In genomic region chr10:86127274-86127819, GRCh38 we compare ENCODE assay signal across 27 cellular contexts.
"Had no signal": no experiment of that assay in that cellular context is flagged by ENCODE, and none has a peak within 500 bp of the region (broad histone marks: within the 10 kb centered on the region; RNA-seq: fewer than 3 reads in every experiment).

No MANE protein-coding gene starts in this region.

- FAIRE-seq: keratinocyte, pancreas had no signal

- H3K9me3 ChIP-seq: lower lobe of right lung, pancreas, prostate gland, testis, vagina had no signal

- H3K4me1 ChIP-seq: left lung, lower lobe of right lung, pancreas, prostate gland, stomach, testis, tibial artery, vagina had no signal

- H3K4me3 Mint-ChIP-seq: naive thymus-derived CD8-positive, alpha-beta T cell; nephron; stimulated activated naive B cell treated with anti-CD40 and anti-IgM and Interleukin-4, amounts not matched to agents 10 μg/mL and 1 μg/mL and 100 μg/mL, for 72 hours; type B pancreatic cell had no signal

- H3K36me3 ChIP-seq: left lung, lower lobe of right lung, pancreas, prostate gland, tibial artery, vagina had no signal

- H3K9me3 Mint-ChIP-seq: naive thymus-derived CD8-positive, alpha-beta T cell; stimulated activated naive B cell treated with anti-CD40 and anti-IgM and Interleukin-4, amounts not matched to agents 10 μg/mL and 1 μg/mL and 100 μg/mL, for 72 hours; type B pancreatic cell had no signal

- ATAC-seq: left colon; left lung; lower lobe of right lung; pancreas; right cardiac atrium; sciatic nerve; stimulated activated naive CD8-positive, alpha-beta T cell treated with anti-CD3 and anti-CD28 coated beads, Interleukin-15, Interleukin-2, amounts not matched to agents 100 U/mL and 50 U/mL, for 24 hours had no signal

- H3K4me3 ChIP-seq: left lung, lower lobe of right lung, pancreas, prostate gland, skin epidermis, stomach, testis, tibial artery, vagina had no signal

- H3K27ac Mint-ChIP-seq: naive thymus-derived CD8-positive, alpha-beta T cell; nephron; stimulated activated naive B cell treated with anti-CD40 and anti-IgM and Interleukin-4, amounts not matched to agents 10 μg/mL and 1 μg/mL and 100 μg/mL, for 72 hours; type B pancreatic cell had no signal

- DNase-seq: hippocampal formation; left colon; left lung; lower lobe of right lung; mammary epithelial cell; mesenchymal stem cell; naive thymus-derived CD8-positive, alpha-beta T cell; nucleus accumbens; pancreas; retina; right cardiac atrium; stimulated activated CD4-positive, alpha-beta T cell treated with anti-CD3 and anti-CD28 coated beads, Interleukin-12 subunit alpha, Interleukin-12 subunit beta, amount 100 ng/mL, for 4 hours; stimulated activated CD4-positive, alpha-beta T cell treated with anti-CD3 and anti-CD28 coated beads, Interleukin-15, amount 100 ng/mL, for 24 hours; stimulated activated CD4-positive, alpha-beta T cell treated with anti-CD3 and anti-CD28 coated beads, Interleukin-2, amount 100 ng/mL, for 24 hours; stimulated activated CD4-positive, alpha-beta T cell treated with anti-CD3 and anti-CD28 coated beads, Interleukin-4, amount 100 ng/mL, for 1 hour; stimulated activated naive B cell treated with anti-CD40 and anti-IgM and Interleukin-4, amounts not matched to agents 10 μg/mL and 1 μg/mL and 100 μg/mL, for 72 hours; stimulated activated naive CD8-positive, alpha-beta T cell treated with anti-CD3 and anti-CD28 coated beads, Interleukin-15, Interleukin-2, amounts not matched to agents 100 U/mL and 50 U/mL, for 24 hours; stomach; testis; tibial artery had no signal

- H3K27me3 ChIP-seq: left lung, pancreas, stomach, testis, tibial artery, vagina had no signal

- H3K4me1 Mint-ChIP-seq: nephron; stimulated activated naive B cell treated with anti-CD40 and anti-IgM and Interleukin-4, amounts not matched to agents 10 μg/mL and 1 μg/mL and 100 μg/mL, for 72 hours had no signal

- H3K36me3 Mint-ChIP-seq: naive thymus-derived CD8-positive, alpha-beta T cell; stimulated activated naive B cell treated with anti-CD40 and anti-IgM and Interleukin-4, amounts not matched to agents 10 μg/mL and 1 μg/mL and 100 μg/mL, for 72 hours; type B pancreatic cell had no signal

- H3K27ac ChIP-seq: left lung, lower lobe of right lung, pancreas, prostate gland, skin epidermis, stomach, testis, tibial artery, vagina had no signal
